Comparison of ENCODE assay signal across 8 cellular contexts in genomic region chr9:88387733-88388202, GRCh38. TPM values are rescaled to one million over a fixed set of nuclear protein-coding genes. Genes with fewer than 3 reads are reported as not detected.
DNase-seq lines count a peak whose midpoint lies in the region; ATAC-seq, FAIRE-seq and TF ChIP-seq lines count a peak whose summit lies in the region.

No MANE protein-coding gene starts in this region.

- CTCF ChIA-PET in GM12878 (lab: Yijun Ruan, JAX) = no interaction called here

- H3K4me1 Mint-ChIP-seq in CD14-positive monocyte = peaks cover 46% of the 10 kb centered on the region

- H3K4me3 ChIP-seq in SU-DHL-6 (ENCODE audit: insufficient read depth, low read length, poor library complexity, severe bottlenecking) (peak overlapping the region; percentile 77), GM12878 (peak overlapping the region; percentile 71), iPS-15b (ENCODE audit: low read depth, low read length) (peak overlapping the region; percentile 83)

- peak overlapping the region; percentile 95 to 96 for H3K4me3 Mint-ChIP-seq in CD14-positive monocyte

- H4K20me1 ChIP-seq in SU-DHL-6 (ENCODE audit: low read depth, low read length) (peaks cover 5% of the 10 kb centered on the region; the same call in 1 of the 2 replicates), GM12878 (ENCODE audit: control insufficient read depth, insufficient read depth) (no peaks in the 10 kb centered on the region)

- H3K9me3 ChIP-seq in SU-DHL-6 (ENCODE audit: insufficient read depth, low read length) = no peaks in the 10 kb centered on the region
- no peaks in the 10 kb centered on the region for H3K9me3 ChIP-seq in GM12878 (replicated peaks; ENCODE audit: control insufficient read depth, insufficient read depth, low read length)
- no peaks in the 10 kb centered on the region for H3K9me3 ChIP-seq in iPS-15b (ENCODE audit: control insufficient read depth, insufficient read depth, low read length)

- TF ChIP-seq POLR2A in GM12878 (IDR thresholded peaks at IDR 0.05; ENCODE audit: low read depth, low read length) = no peak

- H3K4me1 ChIP-seq in GM12878 (ENCODE audit: control insufficient read depth, insufficient read depth, low read length) (peaks cover 25% of the 10 kb centered on the region), iPS-15b (ENCODE audit: control insufficient read depth, insufficient read depth, low read length) (peaks cover 12% of the 10 kb centered on the region)

- FAIRE-seq in GM12878 (lab: Jason Lieb, UNC) = no peak

- H3K9me2 ChIP-seq in SU-DHL-6 (replicated peaks; ENCODE audit: insufficient read depth, low read length) = no peaks in the 10 kb centered on the region

- TF ChIP-seq RAD21 in GM12878 (IDR thresholded peaks at IDR 0.05; ENCODE audit: insufficient read depth, low read depth, low read length) = no peak

- H3K9me3 Mint-ChIP-seq in CD14-positive monocyte = no peaks in the 10 kb centered on the region

- RAD21 ChIA-PET in GM12878 (lab: Charles Lee; ENCODE audit: unreplicated experiment) = no interaction called here

- peak overlapping the region; percentile 50 for H3K9ac ChIP-seq in SU-DHL-6 (ENCODE audit: low read length)
- peak overlapping the region; percentile 60 for H3K9ac ChIP-seq in GM12878 (ENCODE audit: control insufficient read depth, insufficient read depth, low read length)
- peak overlapping the region; percentile 91 for H3K9ac ChIP-seq in iPS-15b (ENCODE audit: low read depth, low read length)

- peaks cover 0 to under 1% of the 10 kb centered on the region in 2 donors for H3K36me3 Mint-ChIP-seq in CD14-positive monocyte

- H3K27me3 ChIP-seq in SU-DHL-6 (ENCODE audit: low read length) = no peaks in the 10 kb centered on the region
- H3K27me3 ChIP-seq in GM12878 (replicated peaks in 1 of 2; ENCODE audit: control insufficient read depth in 2 of 2, insufficient read depth in 2 of 2, low read length in 1 of 2) = no peaks in the 10 kb centered on the region
- H3K27me3 ChIP-seq in iPS-15b (ENCODE audit: control insufficient read depth, insufficient read depth, low read length) = no peaks in the 10 kb centered on the region

- no peak overlapping the region for H3K27ac ChIP-seq in SU-DHL-6 (ENCODE audit: low read depth, low read length)
- H3K27ac ChIP-seq in GM12878 (ENCODE audit: control insufficient read depth, insufficient read depth) = no peak overlapping the region

- no peaks in the 10 kb centered on the region for H3K36me3 ChIP-seq in SU-DHL-6 (ENCODE audit: low read length)
- no peaks in the 10 kb centered on the region; a peak in 1 of 4 replicates for H3K36me3 ChIP-seq in GM12878 (ENCODE audit: control insufficient read depth in 2 of 2, insufficient read depth in 2 of 2, low read length in 1 of 2)
- H3K36me3 ChIP-seq in iPS-15b (ENCODE audit: control insufficient read depth, insufficient read depth, low read length) = no peaks in the 10 kb centered on the region

- peak overlapping the region; percentile 57 for H3K4me2 ChIP-seq in SU-DHL-6 (ENCODE audit: low read depth, low read length, poor library complexity, severe bottlenecking)
- peak overlapping the region; percentile 100 for H3K4me2 ChIP-seq in GM12878 (ENCODE audit: control insufficient read depth, insufficient read depth)

- TF ChIP-seq EP300 in GM12878 (IDR thresholded peaks at IDR 0.05; ENCODE audit: borderline replicate concordance in 1 of 2, control insufficient read depth in 1 of 2, low read depth in 2 of 2, low read length in 2 of 2) = no peak

- peaks cover 10% of the 10 kb centered on the region; the same call in 1 of the 2 replicates for H3F3A ChIP-seq in SU-DHL-6 (ENCODE audit: insufficient read depth)

- peaks cover 34% of the 10 kb centered on the region for H3K79me2 ChIP-seq in SU-DHL-6 (ENCODE audit: insufficient read depth, low read length)
- peaks cover 9% of the 10 kb centered on the region for H3K79me2 ChIP-seq in GM12878 (ENCODE audit: control insufficient read depth, insufficient read depth, low read length)

- POLR2A ChIA-PET in GM12878 (lab: Charles Lee) = interaction anchor here (0.6 kb wide), 1 partner anchor 35 kb away, joined by 3 read pairs; no protein-coding TSS in a partner anchor

- no peak for DNase-seq in CD14-positive monocyte (ENCODE audit: low spot score)
- DNase-seq in GM19240 (ENCODE audit: insufficient read length, low spot score) = peak; percentile 10
- DNase-seq in GM12878 (ENCODE audit: low read depth, low spot score) = no peak
- peak; percentile 73 for DNase-seq in sciatic nerve (ENCODE audit: low spot score)

- WGBS in GM12878 (ENCODE audit: insufficient coverage, insufficient replicate concordance, low lambda C conversion rate, missing lambda C conversion rate) = under 1% methylated on average over 33 of the region's 35 CpGs

- peak overlapping the region; percentile 66 to 86 (median 85) for H3K27ac Mint-ChIP-seq in CD14-positive monocyte

- SMC1A ChIA-PET in GM12878 (lab: Charles Lee; ENCODE audit: uncharacterized antibody, unreplicated experiment) = no interaction called here

- peak overlapping the region; percentile 85 for H2AFZ ChIP-seq in SU-DHL-6 (ENCODE audit: low read depth, low read length, severe bottlenecking)
- H2AFZ ChIP-seq in GM12878 (ENCODE audit: control insufficient read depth, low read depth, low read length) = peak overlapping the region; percentile 98

- TF ChIP-seq CTCF in CD14-positive monocyte (IDR thresholded peaks at IDR 0.05) (no peak), SU-DHL-6 (IDR thresholded peaks at IDR 0.05; ENCODE audit: insufficient read depth, low read length, poor library complexity, severe bottlenecking) (no peak), GM12878 (IDR thresholded peaks at IDR 0.05 in 2 of 3, conservative IDR thresholded peaks at IDR 0.05 in 1 of 3; ENCODE audit: control insufficient read depth in 2 of 3, extremely low read depth in 1 of 3, insufficient read depth in 1 of 3, low read depth in 3 of 3, low read length in 3 of 3) (no peak)

- H3K27me3 Mint-ChIP-seq in CD14-positive monocyte (ENCODE audit: low read depth in 3 of 3) = peaks cover 0 to 2% (median 1%) of the 10 kb centered on the region in 3 donors

- in situ Hi-C loops in GM12878 (cut with MboI) = no loop called here

- ATAC-seq in HG03565 (IDR thresholded peaks at IDR 0.05; ENCODE audit: unreplicated experiment) (peak; percentile 3), GM12878 (peak; percentile 3), sciatic nerve (peak; percentile 81), GM18861 (IDR thresholded peaks at IDR 0.05; ENCODE audit: unreplicated experiment) (no peak)

- BruUV-seq in GM12878 (replicated peaks; lab: Mats Ljungman, UMichigan) = no TSS peak

- intact Hi-C loops in CD14-positive monocyte (cut with micrococcal nuclease) (loop anchor here in 1 of 2 donors (10.0 kb wide), 1 partner anchor 413 kb away; the partner anchor contains the start of gene CDK20), GM12878 (cut with micrococcal nuclease; ENCODE audit: unreplicated experiment) (loop anchor here (5.0 to 10.0 kb wide), 2 partner anchors 187 to 435 kb away; no protein-coding TSS in a partner anchor), sciatic nerve (cut with DNase I) (no loop called here)

TF ChIP-seq in GM12878, 131 proteins besides CTCF, POLR2A, EP300 and RAD21:
- TF ChIP-seq EZH2 (IDR thresholded peaks at IDR 0.05; ENCODE audit: borderline replicate concordance, control insufficient read depth, low read depth, low read length) (no peak), TCF12 (IDR thresholded peaks at IDR 0.05; ENCODE audit: low read depth, low read length) (0 out of 2 replicates have a peak, but pooled peaks have one; percentile 1)
- TF ChIP-seq, protein P1, sequence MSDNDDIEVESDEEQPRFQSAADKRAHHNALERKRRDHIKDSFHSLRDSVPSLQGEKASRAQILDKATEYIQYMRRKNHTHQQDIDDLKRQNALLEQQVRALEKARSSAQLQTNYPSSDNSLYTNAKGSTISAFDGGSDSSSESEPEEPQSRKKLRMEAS (IDR thresholded peaks at IDR 0.05; ENCODE audit: low read depth, low read length) = no peak

RNA-seq across cellular contexts. Expression of gene SPIN1, which starts 0.5 kb away (rescaled TPM):
- 10 to 100 TPM; 11.3 to 14.0 TPM for polyA plus RNA-seq in CD14-positive monocyte
- total RNA-seq in GM12878 (2013; cell fraction: nucleolus; rRNA removed) = 23.5 and 24.9 TPM in 2 replicates
- total RNA-seq in GM12878 (2014; rRNA removed) = 16.0 and 19.1 TPM in 2 replicates
- 17.0 TPM in 2 replicates for total RNA-seq in GM12878 (2014; rRNA removed; fragmentation: Illumina TruSeq; extraction: Trizol)
- 20.8 and 22.7 TPM in 2 replicates for total RNA-seq in GM12878 (2021)
- polyA plus RNA-seq in GM12878 (2011; ENCODE audit: low read depth) = 8.3 TPM
- polyA plus RNA-seq in GM12878 (2011; rRNA removed) = 30.3 and 35.1 TPM in 2 replicates
- polyA plus RNA-seq in GM12878 (2011; cell fraction: cytosol; rRNA removed) = 15.0 and 16.4 TPM in 2 replicates
- 17.2 and 22.3 TPM in 2 replicates for polyA plus RNA-seq in GM12878 (2011; cell fraction: nucleus; rRNA removed)
- polyA plus RNA-seq in GM12878 (2012) = 9.8 and 9.9 TPM in 2 replicates
- polyA plus RNA-seq in GM12878 (2014; fragmentation: Illumina TruSeq; extraction: Trizol) = 24.7 and 25.2 TPM in 2 replicates
- 1 to 10 TPM; 6.6 to 8.1 TPM for polyA plus RNA-seq in GM12878 (2014; fragmentation: Nextera tagmentation; extraction: Ambion mirVana)
- 15.1 and 17.1 TPM in 2 replicates for polyA plus RNA-seq in GM12878 (2014; rRNA removed)
- polyA plus RNA-seq in GM12878 (2016; fragmentation: Nextera tagmentation; extraction: Ambion mirVana) = 10 to 100 TPM; 16.3 to 18.2 TPM
- 24.3 and 50.2 TPM in 2 replicates for polyA minus RNA-seq in GM12878 (2011; rRNA and poly(A)+ RNA removed)
- 8.1 and 9.6 TPM in 2 replicates for polyA minus RNA-seq in GM12878 (2011; cell fraction: cytosol; rRNA and poly(A)+ RNA removed)
- 6.8 and 8.0 TPM in 2 replicates for polyA minus RNA-seq in GM12878 (2011; cell fraction: nucleus; rRNA and poly(A)+ RNA removed)
- total RNA-seq in sciatic nerve = 98.0 TPM

Comparison
In these comparisons a context has a peak if more than half of its experiments do, and no peak if none do; other contexts are left out.
1. DNase-seq: peak in GM19240 (single experiment) and sciatic nerve (single experiment); none in CD14-positive monocyte (single experiment) and GM12878 (single experiment).
2. Peak in every context shown above with its lines, with median percentiles within 50 percentile points of each other: H3K4me3 ChIP-seq and H3K9ac ChIP-seq.